Comparison of ENCODE assay signal across 21 cellular contexts in genomic region chr2:2640818-2641217, GRCh38.
DNase-seq lines count a peak whose midpoint lies in the region; ATAC-seq and TF ChIP-seq lines count a peak whose summit lies in the region.
"Had no signal": no experiment of that assay in that cellular context is flagged by ENCODE, and none has a peak within 500 bp of the region (broad histone marks: within the 10 kb centered on the region; RNA-seq: fewer than 3 reads in every experiment).

No MANE protein-coding gene starts in this region.

- no peaks in the 10 kb centered on the region for H3K9me3 ChIP-seq in BLaER1
- H3K9me3 ChIP-seq in sigmoid colon, result no peaks in the 10 kb centered on the region
- no peaks in the 10 kb centered on the region for H3K9me3 ChIP-seq in Karpas-422 (ENCODE audit: low read length)
- H3K9me3 ChIP-seq in adrenal gland (replicated peaks in 1 of 3), result no peaks in the 10 kb centered on the region
- H3K9me3 ChIP-seq: Caco-2, HAP-1 had no signal

- no peak for ATAC-seq in HG03097 (IDR thresholded peaks at IDR 0.05; ENCODE audit: low FRiP score, unreplicated experiment)
- ATAC-seq: CD8-positive, alpha-beta T cell; K562 had no signal

- no peak overlapping the region for H3K27ac ChIP-seq in BLaER1
- H3K27ac ChIP-seq in coronary artery, result no peak overlapping the region
- H3K27ac ChIP-seq in sigmoid colon, result no peak overlapping the region
- no peak overlapping the region for H3K27ac ChIP-seq in Karpas-422 (ENCODE audit: low read length)
- H3K27ac ChIP-seq in adrenal gland, result no peak overlapping the region
- H3K27ac ChIP-seq: C4-2B, RWPE1 had no signal

- in situ Hi-C loops in G401 (cut with HindIII; ENCODE audit: low sequenced_read_pairs), result no loop called here

- H3K27me3 ChIP-seq in BLaER1 (no peaks in the 10 kb centered on the region), sigmoid colon (peaks cover 0 to 10% (median 0%) of the 10 kb centered on the region in 3 donors), Karpas-422 (ENCODE audit: low read length) (no peaks in the 10 kb centered on the region), adrenal gland (no peaks in the 10 kb centered on the region)

- H3K36me3 ChIP-seq in BLaER1 (no peaks in the 10 kb centered on the region), sigmoid colon (no peaks in the 10 kb centered on the region), Karpas-422 (ENCODE audit: insufficient read depth, low read length) (no peaks in the 10 kb centered on the region), adrenal gland (replicated peaks in 1 of 2) (no peaks in the 10 kb centered on the region)
- H3K36me3 ChIP-seq: HAP-1 had no signal

- peak; percentile 30 for DNase-seq in G401 (ENCODE audit: low spot score)
- DNase-seq in coronary artery (ENCODE audit: low spot score), result peak; percentile 58
- DNase-seq in sigmoid colon, result peak; percentile 26
- no peak for DNase-seq in Karpas-422
- DNase-seq in adrenal gland, result no peak
- DNase-seq: Caco-2, GOT3, MV-4-11, NCI-H1105, NCI-H1436 treated with DMSO at 0.1 percent for 48 hours, NCI-H187 treated with DMSO at 0.1 percent for 48 hours, NCI-H2107, NCI-H526, NCI-H82 had no signal

- TF ChIP-seq CTCF in coronary artery (IDR thresholded peaks at IDR 0.05) (no peak), sigmoid colon (IDR thresholded peaks at IDR 0.05) (no peak), adrenal gland (IDR thresholded peaks at IDR 0.05) (no peak)

- TF ChIP-seq POLR2A in sigmoid colon (IDR thresholded peaks at IDR 0.05) (no peak), adrenal gland (IDR thresholded peaks at IDR 0.05) (no peak)

- no peaks in the 10 kb centered on the region for H3K9me2 ChIP-seq in Karpas-422 (replicated peaks; ENCODE audit: insufficient read depth, low read length)

- no peak overlapping the region for H2AFZ ChIP-seq in Karpas-422 (ENCODE audit: low read length)

- no peaks in the 10 kb centered on the region for H3K79me2 ChIP-seq in Karpas-422 (ENCODE audit: low read length)

- intact Hi-C loops in sigmoid colon (cut with DNase I) (no loop called here), adrenal gland (cut with DNase I) (no loop called here)

- H3K4me3 ChIP-seq in BLaER1 (no peak overlapping the region), coronary artery (no peak overlapping the region), sigmoid colon (no peak overlapping the region), Karpas-422 (ENCODE audit: low read length) (no peak overlapping the region), adrenal gland (no peak overlapping the region)
- H3K4me3 ChIP-seq: HAP-1, K562 had no signal

- H3K9ac ChIP-seq in BLaER1 (no peak overlapping the region), Karpas-422 (ENCODE audit: low read length) (no peak overlapping the region)

- H3K4me2 ChIP-seq in BLaER1 (peak overlapping the region; percentile 58; the same call in 1 of the 2 replicates), Karpas-422 (ENCODE audit: low read depth, low read length, poor library complexity, severe bottlenecking) (no peak overlapping the region)

- no peaks in the 10 kb centered on the region for H4K20me1 ChIP-seq in BLaER1
- no peaks in the 10 kb centered on the region for H4K20me1 ChIP-seq in Karpas-422 (ENCODE audit: insufficient read depth, low read depth, low read length)

- 31 to 49% methylated on average over 3 of the region's 3 CpGs for WGBS in sigmoid colon, 2 donors
- 55 to 91% (median 76%) methylated on average over 3 of the region's 3 CpGs for WGBS in adrenal gland, 4 donors

- no peak for TF ChIP-seq EP300 in sigmoid colon (IDR thresholded peaks at IDR 0.05)

- peaks cover 28% of the 10 kb centered on the region for H3K4me1 ChIP-seq in BLaER1
- no peaks in the 10 kb centered on the region for H3K4me1 ChIP-seq in sigmoid colon
- H3K4me1 ChIP-seq in Karpas-422 (ENCODE audit: low read length), result no peaks in the 10 kb centered on the region
- no peaks in the 10 kb centered on the region for H3K4me1 ChIP-seq in adrenal gland (replicated peaks in 1 of 2)
- H3K4me1 ChIP-seq: Caco-2, HAP-1 had no signal

Comparison
In these comparisons a context has a peak if more than half of its experiments do, and no peak if none do; other contexts are left out.
1. DNase-seq: peak in G401 (single experiment), coronary artery (single experiment) and sigmoid colon (single experiment); none in Karpas-422 (single experiment) and adrenal gland (0 of 7).